8 cellular contexts compared by ENCODE assay signal in genomic region chr13:26185720-26186119, GRCh38. TPM values are rescaled to one million over a fixed set of nuclear protein-coding genes. Genes with fewer than 3 reads are reported as not detected.
DNase-seq lines count a peak whose midpoint lies in the region; ATAC-seq, FAIRE-seq and TF ChIP-seq lines count a peak whose summit lies in the region.

No MANE protein-coding gene starts in this region.

- no peak for TF ChIP-seq CTCF in foreskin keratinocyte (conservative IDR thresholded peaks at IDR 0.05)

- ATAC-seq in GM18870 (IDR thresholded peaks at IDR 0.05; ENCODE audit: unreplicated experiment) (peak; percentile 5), HG03378 (IDR thresholded peaks at IDR 0.05; ENCODE audit: unreplicated experiment) (peak; percentile 5), foreskin keratinocyte (no peak)

- peaks cover 6 to 12% of the 10 kb centered on the region in 2 donors for H3K4me1 ChIP-seq in mucosa of rectum (ENCODE audit: control insufficient read depth in 2 of 2, insufficient read depth in 2 of 2, low read length in 2 of 2)
- no peaks in the 10 kb centered on the region for H3K4me1 ChIP-seq in foreskin keratinocyte

- peak overlapping the region; percentile 79 for H3K27ac ChIP-seq in caudate nucleus (ENCODE audit: low read depth, low read length)
- peak overlapping the region; percentile 83 to 89 for H3K27ac ChIP-seq in mucosa of rectum (ENCODE audit: low read depth in 2 of 2, low read length in 2 of 2)
- H3K27ac ChIP-seq in foreskin keratinocyte, result no peak overlapping the region

- H3K9ac ChIP-seq in mucosa of rectum (ENCODE audit: low read depth in 1 of 2, low read length in 2 of 2), result peak overlapping the region; percentile 48 to 79

- H3K36me3 ChIP-seq in mucosa of rectum (ENCODE audit: control insufficient read depth in 2 of 2, insufficient read depth in 2 of 2, low read length in 2 of 2), result no peaks in the 10 kb centered on the region

- no peak for FAIRE-seq in frontal cortex (lab: Jason Lieb, UNC)

- no peaks in the 10 kb centered on the region for H3K9me3 ChIP-seq in mucosa of rectum (ENCODE audit: control insufficient read depth in 2 of 2, low read length in 2 of 2)

- H3K27me3 ChIP-seq in mucosa of rectum (ENCODE audit: control insufficient read depth in 2 of 2, insufficient read depth in 2 of 2, low read length in 2 of 2) (no peaks in the 10 kb centered on the region), foreskin keratinocyte (no peaks in the 10 kb centered on the region)

- peak in 1 of 61 donors; percentile 21 for DNase-seq in caudate nucleus (lab: John Stamatoyannopoulos, UW)
- no peak for DNase-seq in foreskin keratinocyte
- DNase-seq in MV-4-11 (lab: John Stamatoyannopoulos, UW), result no peak
- DNase-seq in frontal cortex (ENCODE audit: low spot score in 2 of 2), result no peak
- DNase-seq in activated CD4-positive, CD25-positive, alpha-beta regulatory T cell (lab: John Stamatoyannopoulos, UW), result no peak

- peak overlapping the region; percentile 85 to 90 for H3K4me3 ChIP-seq in mucosa of rectum (ENCODE audit: low read length in 2 of 2)

RNA-seq across cellular contexts. Expression of gene RNF6, which starts 36.4 kb away (rescaled TPM):
- total RNA-seq in foreskin keratinocyte (51.4 and 52.1 TPM in 2 replicates), frontal cortex (22.8 TPM)
- polyA plus RNA-seq in foreskin keratinocyte, result 13.4 and 15.0 TPM in 2 replicates
